Comparison of ENCODE assay signal across 8 cellular contexts in genomic region chr1:113905435-113905861, GRCh38. TPM values are rescaled to one million over a fixed set of nuclear protein-coding genes. Genes with fewer than 3 reads are reported as not detected.
DNase-seq lines count a peak whose midpoint lies in the region; ATAC-seq, FAIRE-seq and TF ChIP-seq lines count a peak whose summit lies in the region.

No MANE protein-coding gene starts in this region.

- no peak for FAIRE-seq in HTR-8/SVneo (lab: Jason Lieb, UNC)

- intact Hi-C loops in natural killer cell (cut with micrococcal nuclease), result loop anchor here (1.0 to 2.0 kb wide), 4 partner anchors 24 to 147 kb away; partner anchors contain the start of genes HIPK1 and PHTF1

- no peaks in the 10 kb centered on the region for H3K9me3 Mint-ChIP-seq in natural killer cell

- peak; percentile 4 for TF ChIP-seq CTCF in natural killer cell (IDR thresholded peaks at IDR 0.05)

- H3K4me1 Mint-ChIP-seq in natural killer cell, result peaks cover 49 to 66% of the 10 kb centered on the region in 2 donors

- DNase-seq in SIG-M5 treated with dmso at 0.1 percent for 504 hours (lab: John Stamatoyannopoulos, UW; ENCODE audit: unreplicated experiment) (peak; percentile 46), SIG-M5 (lab: John Stamatoyannopoulos, UW) (no peak), RKO (ENCODE audit: low spot score) (peak; percentile 16), natural killer cell (no peak), HTR-8/SVneo (ENCODE audit: insufficient read length, low spot score) (no peak)
- peak in 1 of 3 donors; percentile 9 for DNase-seq in effector memory CD4-positive, alpha-beta T cell
- DNase-seq in stimulated activated naive CD4-positive, alpha-beta T cell treated with Interleukin-2 at 50 U/mL for 16 hours (lab: John Stamatoyannopoulos, UW), result no peak

- peak overlapping the region; percentile 98 for H3K4me3 Mint-ChIP-seq in natural killer cell

- no peaks in the 10 kb centered on the region for H3K9me3 ChIP-seq in effector memory CD4-positive, alpha-beta T cell (ENCODE audit: control insufficient read depth, low read length)

- peak overlapping the region; percentile 75 for H3K4me3 ChIP-seq in effector memory CD4-positive, alpha-beta T cell (ENCODE audit: insufficient read depth, low read depth, low read length, poor library complexity, severe bottlenecking)

- peak overlapping the region; percentile 99 for H3K27ac Mint-ChIP-seq in natural killer cell

- H3K27me3 Mint-ChIP-seq in natural killer cell (ENCODE audit: low read depth in 2 of 2), result no peaks in the 10 kb centered on the region

- H3K36me3 Mint-ChIP-seq in natural killer cell, result peaks cover 9% of the 10 kb centered on the region

- H3K36me3 ChIP-seq in effector memory CD4-positive, alpha-beta T cell (ENCODE audit: control insufficient read depth, insufficient read depth, low read length), result peaks cover 17% of the 10 kb centered on the region

- peaks cover 14% of the 10 kb centered on the region for H3K4me1 ChIP-seq in effector memory CD4-positive, alpha-beta T cell (ENCODE audit: control insufficient read depth, insufficient read depth, low read length, poor library complexity, severe bottlenecking)

- H3K27ac ChIP-seq in effector memory CD4-positive, alpha-beta T cell (ENCODE audit: insufficient read depth, low read length, poor library complexity, severe bottlenecking), result peak overlapping the region; percentile 87

- peak; percentile 2 for ATAC-seq in HG02938 (IDR thresholded peaks at IDR 0.05; ENCODE audit: unreplicated experiment)
- ATAC-seq in natural killer cell, result no peak

- H3K27me3 ChIP-seq in effector memory CD4-positive, alpha-beta T cell (replicated peaks; ENCODE audit: control insufficient read depth, insufficient read depth, low read length, poor library complexity, severe bottlenecking), result no peaks in the 10 kb centered on the region

RNA-seq across cellular contexts. Expression of gene DCLRE1B, which starts 0.3 kb away (rescaled TPM):
- total RNA-seq in natural killer cell, result 1 to 10 TPM; 5.5 to 6.8 (median 5.9) TPM

RNA-seq across cellular contexts. Expression of gene AP4B1, which starts 0.8 kb away (rescaled TPM):
- 10 to 100 TPM; 64.0 to 78.7 (median 77.6) TPM for total RNA-seq in natural killer cell

RNA-seq across cellular contexts. Expression of gene BCL2L15, which starts 18.1 kb away (rescaled TPM):
- total RNA-seq in natural killer cell, result 1 to 10 TPM in 2 of 3 donors, under 1 TPM in 1; 0.88 to 2.1 (median 1.5) TPM

RNA-seq across cellular contexts. Expression of gene HIPK1, which starts 23.7 kb away (rescaled TPM):
- 100 to 1,000 TPM; 238 to 283 (median 261) TPM for total RNA-seq in natural killer cell

RNA-seq across cellular contexts. Expression of gene PTPN22, which starts 33.9 kb away (rescaled TPM):
- 100 to 1,000 TPM in 2 of 3 donors, 10 to 100 TPM in 1; 98.4 to 122 (median 104) TPM for total RNA-seq in natural killer cell

Comparison
In these comparisons a context has a peak if more than half of its experiments do, and no peak if none do; other contexts are left out.
1. DNase-seq: peak in SIG-M5 treated with dmso at 0.1 percent for 504 hours (single experiment) and RKO (single experiment); none in SIG-M5 (single experiment), natural killer cell (single experiment), stimulated activated naive CD4-positive, alpha-beta T cell treated with Interleukin-2 at 50 U/mL for 16 hours (single experiment) and HTR-8/SVneo (single experiment).